ENCODE assay signal across 11 cellular contexts in the genomic region with DNA sequence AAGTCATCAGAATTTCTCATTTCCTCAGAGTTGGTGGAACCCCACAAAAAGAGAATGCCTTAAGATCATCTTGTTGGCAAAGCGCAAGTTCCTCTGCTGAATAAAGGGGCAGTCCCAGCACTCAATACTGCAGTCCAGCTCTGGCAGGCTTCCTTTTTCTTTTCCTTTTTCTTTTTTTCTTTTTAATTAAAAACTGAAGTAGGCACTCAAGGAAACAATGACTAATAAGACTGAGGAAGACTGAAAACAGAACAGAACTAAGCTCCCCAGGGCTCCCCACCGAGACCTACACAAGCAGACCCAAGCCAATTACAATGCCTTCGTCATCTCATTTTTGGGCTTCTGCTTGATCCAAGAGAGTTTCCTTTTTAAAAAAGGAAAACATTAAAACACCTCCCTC.
DNase-seq lines count a peak whose midpoint lies in the region; ATAC-seq and TF ChIP-seq lines count a peak whose summit lies in the region.
"Had no signal": no experiment of that assay in that cellular context is flagged by ENCODE, and none has a peak within 500 bp of the region (broad histone marks: within the 10 kb centered on the region; RNA-seq: fewer than 3 reads in every experiment).

No MANE protein-coding gene starts in this region.

- peak; percentile 49 for DNase-seq in CD1c-positive myeloid dendritic cell (ENCODE audit: extremely low spot score)
- DNase-seq in MV-4-11 (lab: John Stamatoyannopoulos, UW): peak; percentile 63
- no peak for DNase-seq in naive thymus-derived CD4-positive, alpha-beta T cell
- DNase-seq in NCI-H526 treated with DMSO at 0.1 percent for 48 hours (lab: John Stamatoyannopoulos, UW): no peak
- no peak for DNase-seq in thyroid gland
- DNase-seq: activated CD8-positive, alpha-beta memory T cell treated with anti-CD3 and anti-CD28 coated beads, Interleukin-2, amount 50 U/mL, for 4 hours; NCI-H1694 treated with DMSO at 0.1 percent for 48 hours; occipital lobe; T1000 had no signal

- H3K4me1 Mint-ChIP-seq in dendritic cell treated with granulocyte-macrophage colony-stimulating factor and Interleukin-4, amounts not matched to agents 40 ng/mL and 50 ng/mL, for 4 days (ENCODE audit: low read depth): peaks cover 45% of the 10 kb centered on the region
- H3K4me1 Mint-ChIP-seq in naive thymus-derived CD4-positive, alpha-beta T cell: peaks cover 20 to 59% (median 50%) of the 10 kb centered on the region in 7 donors

- H3K9me3 ChIP-seq in naive thymus-derived CD4-positive, alpha-beta T cell (ENCODE audit: control insufficient read depth in 2 of 3, low read length in 3 of 3): no peaks in the 10 kb centered on the region
- no peaks in the 10 kb centered on the region for H3K9me3 ChIP-seq in thyroid gland

- intact Hi-C loops in dendritic cell treated with granulocyte-macrophage colony-stimulating factor and Interleukin-4, amounts not matched to agents 40 ng/mL and 50 ng/mL, for 4 days (cut with micrococcal nuclease): loop anchor here (5.0 kb wide), 1 partner anchor 82 kb away; a partner anchor contains a TSS
- intact Hi-C loops in naive thymus-derived CD4-positive, alpha-beta T cell (cut with micrococcal nuclease): loop anchor here in 1 of 2 donors (5.0 kb wide), 1 partner anchor 43 kb away; no protein-coding TSS in a partner anchor
- intact Hi-C loops in thyroid gland (cut with DNase I): no loop called here

- no peak for TF ChIP-seq POLR2A in thyroid gland (IDR thresholded peaks at IDR 0.05)

- peaks cover 0 to 16% (median 0%) of the 10 kb centered on the region in 3 experiments for H3K36me3 ChIP-seq in naive thymus-derived CD4-positive, alpha-beta T cell (ENCODE audit: control insufficient read depth in 2 of 3, insufficient read depth in 3 of 3, low read length in 3 of 3)
- H3K36me3 ChIP-seq in thyroid gland: no peaks in the 10 kb centered on the region

- no peaks in the 10 kb centered on the region for H3K27me3 ChIP-seq in naive thymus-derived CD4-positive, alpha-beta T cell (ENCODE audit: control insufficient read depth in 2 of 2, insufficient read depth in 2 of 2, low read length in 2 of 2)
- H3K27me3 ChIP-seq in thyroid gland: no peaks in the 10 kb centered on the region

- H3K4me1 ChIP-seq in naive thymus-derived CD4-positive, alpha-beta T cell (ENCODE audit: control insufficient read depth in 2 of 2, insufficient read depth in 2 of 2, low read length in 2 of 2): no peaks in the 10 kb centered on the region
- no peaks in the 10 kb centered on the region for H3K4me1 ChIP-seq in thyroid gland

- no peak overlapping the region for H3K27ac ChIP-seq in naive thymus-derived CD4-positive, alpha-beta T cell (ENCODE audit: low read depth, low read length)
- no peak overlapping the region for H3K27ac ChIP-seq in thyroid gland

- no peaks in the 10 kb centered on the region for H3K27me3 Mint-ChIP-seq in dendritic cell treated with granulocyte-macrophage colony-stimulating factor and Interleukin-4, amounts not matched to agents 40 ng/mL and 50 ng/mL, for 4 days
- H3K27me3 Mint-ChIP-seq in naive thymus-derived CD4-positive, alpha-beta T cell: no peaks in the 10 kb centered on the region

- POLR2A ChIA-PET in naive thymus-derived CD4-positive, alpha-beta T cell (lab: Charles Lee): no interaction called here

- H3K9me3 Mint-ChIP-seq in dendritic cell treated with granulocyte-macrophage colony-stimulating factor and Interleukin-4, amounts not matched to agents 40 ng/mL and 50 ng/mL, for 4 days: no peaks in the 10 kb centered on the region
- H3K9me3 Mint-ChIP-seq in naive thymus-derived CD4-positive, alpha-beta T cell: no peaks in the 10 kb centered on the region

- CTCF ChIA-PET in naive thymus-derived CD4-positive, alpha-beta T cell (lab: Charles Lee): no interaction called here

- TF ChIP-seq CTCF in thyroid gland (IDR thresholded peaks at IDR 0.05): no peak

- peaks cover 6% of the 10 kb centered on the region for H3K36me3 Mint-ChIP-seq in dendritic cell treated with granulocyte-macrophage colony-stimulating factor and Interleukin-4, amounts not matched to agents 40 ng/mL and 50 ng/mL, for 4 days (ENCODE audit: low read depth)
- peaks cover 9 to 37% (median 26%) of the 10 kb centered on the region in 5 donors for H3K36me3 Mint-ChIP-seq in naive thymus-derived CD4-positive, alpha-beta T cell

- ATAC-seq in naive thymus-derived CD4-positive, alpha-beta T cell: peak; percentile 22
- ATAC-seq in GM18909 (IDR thresholded peaks at IDR 0.05; ENCODE audit: poor library complexity, unreplicated experiment): no peak

- no peak overlapping the region for H3K4me3 ChIP-seq in naive thymus-derived CD4-positive, alpha-beta T cell (ENCODE audit: low read length)
- no peak overlapping the region for H3K4me3 ChIP-seq in thyroid gland (replicated peaks in 1 of 3)

- peak overlapping the region; percentile 31 for H3K4me3 Mint-ChIP-seq in dendritic cell treated with granulocyte-macrophage colony-stimulating factor and Interleukin-4, amounts not matched to agents 40 ng/mL and 50 ng/mL, for 4 days
- H3K4me3 Mint-ChIP-seq in naive thymus-derived CD4-positive, alpha-beta T cell: no peak overlapping the region

- 68 to 76% methylated on average over 3 of the region's 3 CpGs for WGBS in thyroid gland, 2 donors

- peak overlapping the region; percentile 30 for H3K27ac Mint-ChIP-seq in dendritic cell treated with granulocyte-macrophage colony-stimulating factor and Interleukin-4, amounts not matched to agents 40 ng/mL and 50 ng/mL, for 4 days
- no peak overlapping the region for H3K27ac Mint-ChIP-seq in naive thymus-derived CD4-positive, alpha-beta T cell

Comparison
In these comparisons a context has a peak if more than half of its experiments do, and no peak if none do; other contexts are left out.
1. DNase-seq: peak in CD1c-positive myeloid dendritic cell (single experiment) and MV-4-11 (single experiment); none in naive thymus-derived CD4-positive, alpha-beta T cell (0 of 9), NCI-H526 treated with DMSO at 0.1 percent for 48 hours (single experiment) and thyroid gland (0 of 2).